Comparison of ENCODE assay signal across 7 cellular contexts in the genomic region with DNA sequence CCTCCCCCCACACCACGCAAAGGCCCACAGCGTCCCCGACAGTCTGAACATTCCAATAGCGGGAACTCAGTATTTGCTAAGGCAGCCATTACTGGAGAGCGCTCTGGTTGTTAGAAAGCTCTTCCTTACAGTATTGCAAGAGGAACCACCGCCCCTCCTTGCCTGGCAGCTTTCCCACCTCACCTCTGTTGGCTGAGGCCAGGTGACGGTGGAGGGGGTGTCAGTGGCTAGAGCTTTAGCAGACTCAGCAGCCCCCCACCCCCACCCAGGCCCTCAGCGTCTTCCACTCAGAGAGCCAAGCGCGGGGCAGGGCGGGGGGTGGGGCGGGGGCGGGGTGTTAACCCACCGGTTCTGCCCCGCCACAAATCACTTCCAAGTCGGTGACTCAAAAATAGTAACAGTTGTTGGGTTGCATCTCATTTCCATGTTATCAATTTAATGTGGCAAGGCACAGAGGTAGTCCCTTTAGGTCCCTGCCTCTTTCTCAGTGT. TPM values are rescaled to one million over a fixed set of nuclear protein-coding genes. Genes with fewer than 3 reads are reported as not detected.
A peak's percentile ranks its signal among the peaks of the same experiment; 100 is the strongest.
DNase-seq lines count a peak whose midpoint lies in the region; ATAC-seq and TF ChIP-seq lines count a peak whose summit lies in the region.

No MANE protein-coding gene starts in this region.

- H3K4me1 Mint-ChIP-seq in effector memory CD8-positive, alpha-beta T cell (ENCODE audit: low read depth in 2 of 2) = peaks cover 52 to 53% of the 10 kb centered on the region in 2 donors
- H3K4me1 Mint-ChIP-seq in naive B cell = peaks cover 69 to 78% (median 69%) of the 10 kb centered on the region in 3 donors

- no peak for TF ChIP-seq CTCF in GM12864 (IDR thresholded peaks at IDR 0.05; ENCODE audit: low read depth, low read length, missing control alignments)

- H3K4me3 ChIP-seq in GM12864 (ENCODE audit: low read depth, low read length) = peak overlapping the region; percentile 79

- no peaks in the 10 kb centered on the region for H3K9me3 Mint-ChIP-seq in effector memory CD8-positive, alpha-beta T cell
- peaks cover 0 to 2% (median 0%) of the 10 kb centered on the region in 7 donors for H3K9me3 Mint-ChIP-seq in naive B cell

- DNase-seq in GM12864 (ENCODE audit: low read depth) = no peak
- DNase-seq in NCI-H1436 (lab: John Stamatoyannopoulos, UW) = peak; percentile 86
- peak; percentile 51 for DNase-seq in T-helper 22 cell (ENCODE audit: low read depth)
- peak in 1 of 3 experiments; percentile 24 for DNase-seq in effector memory CD8-positive, alpha-beta T cell
- peak; percentile 33 for DNase-seq in naive B cell
- no peak for DNase-seq in NCI-H1048 (lab: John Stamatoyannopoulos, UW)

- peaks cover 17% of the 10 kb centered on the region for H3K36me3 Mint-ChIP-seq in effector memory CD8-positive, alpha-beta T cell (ENCODE audit: insufficient read depth)
- H3K36me3 Mint-ChIP-seq in naive B cell = no peaks in the 10 kb centered on the region

- peaks cover 44 to 74% of the 10 kb centered on the region in 2 donors for H3K27me3 Mint-ChIP-seq in effector memory CD8-positive, alpha-beta T cell
- H3K27me3 Mint-ChIP-seq in naive B cell = peaks cover 28 to 65% (median 46%) of the 10 kb centered on the region in 3 donors

- H3K27ac Mint-ChIP-seq in effector memory CD8-positive, alpha-beta T cell = peak overlapping the region in 1 of 2 donors; percentile 35
- peak overlapping the region in 3 of 6 donors; percentile 15 to 85 (median 49) for H3K27ac Mint-ChIP-seq in naive B cell

- ATAC-seq in effector memory CD8-positive, alpha-beta T cell (replicated peaks) = peak; percentile 12
- ATAC-seq in naive B cell (ENCODE audit: low read depth in 2 of 2) (no peak), GM18868 (IDR thresholded peaks at IDR 0.05; ENCODE audit: unreplicated experiment) (no peak)

- peak overlapping the region; percentile 81 to 83 for H3K4me3 Mint-ChIP-seq in effector memory CD8-positive, alpha-beta T cell
- H3K4me3 Mint-ChIP-seq in naive B cell = peak overlapping the region; percentile 78 to 96 (median 88)

RNA-seq across cellular contexts. Expression of a gene that starts 2.3 kb away (rescaled TPM):
- not detected for polyA plus RNA-seq in naive B cell (ENCODE audit: low read depth in 6 of 6)

RNA-seq across cellular contexts. Expression of a gene that starts 2.6 kb away (rescaled TPM):
- 1 to 10 TPM in 1 of 6 donors, under 1 TPM in 2, not detected in 3; 0.27 to 1.8 (median 0.93) TPM for polyA plus RNA-seq in naive B cell (ENCODE audit: low read depth in 6 of 6)

RNA-seq across cellular contexts. Expression of a gene that starts 3.3 kb away (rescaled TPM):
- polyA plus RNA-seq in naive B cell (ENCODE audit: low read depth in 6 of 6) = under 1 TPM in 5 of 6 donors, not detected in 1; 0.19 to 1.00 (median 0.39) TPM

RNA-seq across cellular contexts. Expression of a gene that starts 20.0 kb away (rescaled TPM):
- polyA plus RNA-seq in naive B cell (ENCODE audit: low read depth in 6 of 6) = 1 to 10 TPM in 5 of 6 donors, under 1 TPM in 1; 0.39 to 3.3 (median 1.5) TPM

Comparison
In these comparisons a context has a peak if more than half of its experiments do, and no peak if none do; other contexts are left out.
1. DNase-seq: peak in NCI-H1436 (single experiment), T-helper 22 cell (single experiment) and naive B cell (single experiment); none in GM12864 (single experiment) and NCI-H1048 (single experiment).